In the genomic region with DNA sequence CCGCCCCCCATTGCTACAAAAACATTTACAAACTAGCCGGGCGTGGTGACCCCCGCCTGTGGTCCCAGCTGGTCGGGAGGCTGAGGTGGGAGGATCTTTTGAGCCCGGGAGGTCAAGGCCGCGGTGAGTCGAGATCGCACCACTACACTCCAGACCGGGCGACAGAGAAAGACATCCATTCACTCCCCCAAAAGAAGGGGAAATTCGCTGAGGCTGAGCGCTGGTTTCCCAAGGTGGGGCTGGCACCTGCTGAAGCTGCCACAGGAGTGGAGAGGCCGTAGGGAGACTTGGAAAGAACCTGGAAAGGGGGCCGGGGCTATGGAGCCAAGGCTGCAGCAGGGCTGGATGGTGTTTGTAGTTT, we compare ENCODE assay signal across 8 cellular contexts. TPM values are rescaled to one million over a fixed set of nuclear protein-coding genes. Genes with fewer than 3 reads are reported as not detected.
DNase-seq lines count a peak whose midpoint lies in the region; ATAC-seq lines count a peak whose summit lies in the region.

No MANE protein-coding gene starts in this region.

- peak overlapping the region; percentile 94 for H3K4me2 ChIP-seq in neuronal stem cell (ENCODE audit: insufficient read depth, low read length, poor library complexity, severe bottlenecking)

- peaks cover 0 to 14% of the 10 kb centered on the region in 2 donors for H3K36me3 Mint-ChIP-seq in CD4-positive, alpha-beta memory T cell
- H3K36me3 Mint-ChIP-seq in effector memory CD8-positive, alpha-beta T cell (ENCODE audit: insufficient read depth): peaks cover 17% of the 10 kb centered on the region

- no peaks in the 10 kb centered on the region for H3K36me3 ChIP-seq in CD4-positive, alpha-beta memory T cell (ENCODE audit: insufficient read depth, low read length)
- H3K36me3 ChIP-seq in NT2/D1 (ENCODE audit: insufficient read depth, insufficient read length, low read length): no peaks in the 10 kb centered on the region
- H3K36me3 ChIP-seq in neuronal stem cell (replicated peaks in 1 of 2; ENCODE audit: control insufficient read depth in 2 of 2, insufficient read depth in 2 of 2, low read length in 2 of 2): no peaks in the 10 kb centered on the region

- H3K27me3 Mint-ChIP-seq in CD4-positive, alpha-beta memory T cell: no peaks in the 10 kb centered on the region
- H3K27me3 Mint-ChIP-seq in effector memory CD8-positive, alpha-beta T cell: no peaks in the 10 kb centered on the region

- WGBS in neuronal stem cell (ENCODE audit: extremely low coverage in 2 of 2, insufficient read length in 2 of 2, insufficient replicate concordance in 1 of 2), 2 donors: no CpG with 5 or more reads among the region's 16 CpGs

- peaks cover 0 to 5% (median 0%) of the 10 kb centered on the region in 8 donors for H3K9me3 Mint-ChIP-seq in CD4-positive, alpha-beta memory T cell
- no peaks in the 10 kb centered on the region for H3K9me3 Mint-ChIP-seq in effector memory CD8-positive, alpha-beta T cell

- H3K79me1 ChIP-seq in neuronal stem cell (ENCODE audit: low read depth, low read length): no peaks in the 10 kb centered on the region

- no peak overlapping the region for H2BK15ac ChIP-seq in neuronal stem cell (ENCODE audit: low read length)

- CTCF ChIA-PET in CD4-positive, alpha-beta memory T cell (lab: Charles Lee; ENCODE audit: partially characterized antibody): interaction anchor here (1.2 to 3.0 kb wide), 2 partner anchors 11 to 167 kb away, joined by 3 to 24 read pairs; no protein-coding TSS in a partner anchor

- H4K91ac ChIP-seq in neuronal stem cell (ENCODE audit: low read depth, low read length, poor library complexity): no peak overlapping the region

- no peak overlapping the region for H3K18ac ChIP-seq in neuronal stem cell (ENCODE audit: low read length)

- H3K4me1 ChIP-seq in CD4-positive, alpha-beta memory T cell (ENCODE audit: insufficient read depth, low read length): peaks cover 33% of the 10 kb centered on the region
- H3K4me1 ChIP-seq in NT2/D1 (ENCODE audit: insufficient read depth, insufficient read length) (peaks cover 7% of the 10 kb centered on the region), neuronal stem cell (ENCODE audit: control insufficient read depth in 2 of 2, insufficient read depth in 1 of 2, low read depth in 1 of 2, low read length in 2 of 2) (peaks cover 0 to 3% of the 10 kb centered on the region in 2 donors)

- H3K27ac Mint-ChIP-seq in CD4-positive, alpha-beta memory T cell: peak overlapping the region; percentile 53 to 93 (median 91)
- peak overlapping the region; percentile 82 to 88 for H3K27ac Mint-ChIP-seq in effector memory CD8-positive, alpha-beta T cell

- H3K4me3 ChIP-seq in CD4-positive, alpha-beta memory T cell (ENCODE audit: low read length in 2 of 2): peak overlapping the region in 1 of 2 donors; percentile 53
- peak overlapping the region; percentile 66 for H3K4me3 ChIP-seq in NT2/D1 (ENCODE audit: insufficient read length, low read depth)
- H3K4me3 ChIP-seq in neuronal stem cell (ENCODE audit: low read length in 2 of 2): peak overlapping the region; percentile 58 to 99

- H2AFZ ChIP-seq in neuronal stem cell (ENCODE audit: low read length): peak overlapping the region; percentile 100

- peak overlapping the region; percentile 85 to 91 (median 88) for H3K4me3 Mint-ChIP-seq in CD4-positive, alpha-beta memory T cell
- H3K4me3 Mint-ChIP-seq in effector memory CD8-positive, alpha-beta T cell: peak overlapping the region; percentile 88 to 94

- peak overlapping the region; percentile 87 for H3K9ac ChIP-seq in NT2/D1 (ENCODE audit: insufficient read length, low read depth)
- H3K9ac ChIP-seq in neuronal stem cell (ENCODE audit: low read depth, low read length, poor library complexity): no peak overlapping the region

- H3K9me3 ChIP-seq in CD4-positive, alpha-beta memory T cell (ENCODE audit: control insufficient read depth in 1 of 2, low read length in 2 of 2): no peaks in the 10 kb centered on the region
- H3K9me3 ChIP-seq in NT2/D1 (ENCODE audit: insufficient read depth, low read length): no peaks in the 10 kb centered on the region
- H3K9me3 ChIP-seq in neuronal stem cell (replicated peaks in 1 of 2; ENCODE audit: control insufficient read depth in 2 of 2, insufficient read depth in 1 of 2, low read depth in 1 of 2, low read length in 2 of 2): no peaks in the 10 kb centered on the region

- no peak overlapping the region for H3K4ac ChIP-seq in neuronal stem cell (ENCODE audit: low read length)

- POLR2A ChIA-PET in CD4-positive, alpha-beta memory T cell (lab: Charles Lee; ENCODE audit: partially characterized antibody): interaction anchor here (0.6 to 3.8 kb wide), 6 partner anchors 10 to 188 kb away, joined by 3 to 79 read pairs (median 6); a partner anchor contains a TSS

- H2BK120ac ChIP-seq in neuronal stem cell (ENCODE audit: low read depth, low read length): peak overlapping the region; percentile 81

- H3K14ac ChIP-seq in neuronal stem cell (ENCODE audit: low read length): no peak overlapping the region

- H3K27me3 ChIP-seq in CD4-positive, alpha-beta memory T cell (ENCODE audit: insufficient read depth, low read length): no peaks in the 10 kb centered on the region
- H3K27me3 ChIP-seq in NT2/D1 (ENCODE audit: insufficient read depth, insufficient read length): peaks cover 45% of the 10 kb centered on the region
- H3K27me3 ChIP-seq in neuronal stem cell (ENCODE audit: control insufficient read depth in 3 of 3, insufficient read depth in 3 of 3, low read depth in 1 of 3, low read length in 3 of 3): peaks cover 0 to 23% (median 6%) of the 10 kb centered on the region in 3 experiments

- DNase-seq in CD4-positive, alpha-beta memory T cell: no peak
- DNase-seq in NT2/D1 (ENCODE audit: low read depth, low spot score): no peak
- no peak for DNase-seq in effector memory CD8-positive, alpha-beta T cell
- no peak for DNase-seq in neuronal stem cell (ENCODE audit: low spot score)
- DNase-seq in DMS 273 (lab: John Stamatoyannopoulos, UW; ENCODE audit: unreplicated experiment): no peak
- DNase-seq in globus pallidus (ENCODE audit: low spot score): no peak
- DNase-seq in superior temporal gyrus (ENCODE audit: extremely low spot score): no peak

- intact Hi-C loops in CD4-positive, alpha-beta memory T cell (cut with micrococcal nuclease): loop anchor here (1.0 kb wide), 1 partner anchor 65 kb away; no protein-coding TSS in a partner anchor

- peaks cover 23 to 43% (median 36%) of the 10 kb centered on the region in 4 donors for H3K4me1 Mint-ChIP-seq in CD4-positive, alpha-beta memory T cell
- H3K4me1 Mint-ChIP-seq in effector memory CD8-positive, alpha-beta T cell (ENCODE audit: low read depth in 2 of 2): peaks cover 19 to 37% of the 10 kb centered on the region in 2 donors

- no peak for ATAC-seq in effector memory CD8-positive, alpha-beta T cell (replicated peaks)
- no peak for ATAC-seq in GM21526 (IDR thresholded peaks at IDR 0.05; ENCODE audit: low FRiP score, unreplicated experiment)

- H3K23ac ChIP-seq in neuronal stem cell (ENCODE audit: low read depth, low read length, poor library complexity): no peak overlapping the region

- peak overlapping the region; percentile 64 for H3K27ac ChIP-seq in CD4-positive, alpha-beta memory T cell (ENCODE audit: low read depth, low read length)
- H3K27ac ChIP-seq in neuronal stem cell (replicated peaks; ENCODE audit: low read length): no peak overlapping the region

- H2BK5ac ChIP-seq in neuronal stem cell (ENCODE audit: low read length): no peak overlapping the region

- no peak overlapping the region for H2AK5ac ChIP-seq in neuronal stem cell (ENCODE audit: low read depth, low read length)

- no peak overlapping the region for H2BK12ac ChIP-seq in neuronal stem cell (ENCODE audit: low read length)

- H4K8ac ChIP-seq in neuronal stem cell (ENCODE audit: low read depth, low read length): no peak overlapping the region

RNA-seq across cellular contexts. Expression of a gene that starts 0.7 kb away (rescaled TPM):
- total RNA-seq in CD4-positive, alpha-beta memory T cell: 10 to 100 TPM; 72.2 to 75.5 TPM
- 10 to 100 TPM; 14.5 to 40.5 TPM for polyA plus RNA-seq in CD4-positive, alpha-beta memory T cell
- 8.4 TPM for polyA plus RNA-seq in neuronal stem cell (2013, experiment 1 of 2)
- 8.2 TPM for polyA plus RNA-seq in neuronal stem cell (2013, experiment 2 of 2)
